In genomic region chr2:203820969-203821368, GRCh38 we compare ENCODE assay signal across 13 cellular contexts. TPM values are rescaled to one million over a fixed set of nuclear protein-coding genes. Genes with fewer than 3 reads are reported as not detected.
DNase-seq lines count a peak whose midpoint lies in the region; ATAC-seq and TF ChIP-seq lines count a peak whose summit lies in the region.
"Had no signal": no experiment of that assay in that cellular context is flagged by ENCODE, and none has a peak within 500 bp of the region (broad histone marks: within the 10 kb centered on the region; RNA-seq: fewer than 3 reads in every experiment).

No MANE protein-coding gene starts in this region.

- H4K20me1 ChIP-seq in osteoblast (ENCODE audit: insufficient read depth, low read length) = no peaks in the 10 kb centered on the region

- H3K79me2 ChIP-seq in osteoblast (ENCODE audit: insufficient read depth, low read length) = no peaks in the 10 kb centered on the region

- no peaks in the 10 kb centered on the region for H3K27me3 ChIP-seq in osteoblast (ENCODE audit: insufficient read depth, low read length)
- H3K27me3 ChIP-seq: right atrium auricular region had no signal

- H3K4me2 ChIP-seq in osteoblast (ENCODE audit: insufficient read depth, low read length) = no peak overlapping the region

- H3K36me3 ChIP-seq in osteoblast (ENCODE audit: insufficient read depth, low read length) = no peaks in the 10 kb centered on the region
- H3K36me3 ChIP-seq: right atrium auricular region, thoracic aorta had no signal

- DNase-seq in NCI-H526 (lab: John Stamatoyannopoulos, UW) (peak; percentile 92), iPS-NIHi7 (ENCODE audit: extremely low spot score) (no peak), osteoblast (ENCODE audit: insufficient read length, low spot score, missing footprints) (no peak), mesenteric fat pad (ENCODE audit: low spot score) (no peak)
- DNase-seq: HCEC 1CT had no signal

- no peak for TF ChIP-seq CTCF in osteoblast (IDR thresholded peaks at IDR 0.05; ENCODE audit: extremely low read depth, low read depth, low read length)

- peak; percentile 94 for ATAC-seq in GM18520 (IDR thresholded peaks at IDR 0.05; ENCODE audit: unreplicated experiment)
- peak; percentile 85 for ATAC-seq in GM21515 (IDR thresholded peaks at IDR 0.05; ENCODE audit: unreplicated experiment)
- peak; percentile 87 for ATAC-seq in HG03064 (IDR thresholded peaks at IDR 0.05; ENCODE audit: low read depth, unreplicated experiment)
- ATAC-seq in esophagus mucosa = no peak

- no peak overlapping the region for H3K4me3 ChIP-seq in osteoblast (ENCODE audit: insufficient read depth, low read length)
- H3K4me3 ChIP-seq: right atrium auricular region, thoracic aorta had no signal

- H2AFZ ChIP-seq in osteoblast (ENCODE audit: low read length) = no peak overlapping the region

- H3K4me1 ChIP-seq in osteoblast (ENCODE audit: insufficient read depth, low read length) = peaks cover 2% of the 10 kb centered on the region
- H3K4me1 ChIP-seq: right atrium auricular region had no signal

- H3K9me3 ChIP-seq in osteoblast (ENCODE audit: low read depth, low read length) = no peaks in the 10 kb centered on the region
- H3K9me3 ChIP-seq: right atrium auricular region, thoracic aorta had no signal

- no peak overlapping the region for H3K27ac ChIP-seq in osteoblast (ENCODE audit: low read depth, low read length)
- H3K27ac ChIP-seq: C4-2B, epithelial cell of prostate, right atrium auricular region, thoracic aorta had no signal

RNA-seq across cellular contexts. Expression of gene CTLA4, which starts 46.6 kb away (rescaled TPM):
- total RNA-seq in esophagus mucosa (0.52 TPM), osteoblast (under 0.01 TPM in 1 of 2 replicates, not detected in the other), mesenteric fat pad (0.64 TPM)

Comparison
In these comparisons a context has a peak if more than half of its experiments do, and no peak if none do; other contexts are left out.
1. DNase-seq: peak in NCI-H526 (2 of 2); none in iPS-NIHi7 (single experiment), osteoblast (single experiment) and mesenteric fat pad (single experiment).